In genomic region chr6:24355422-24355821, GRCh38 we compare ENCODE assay signal across 22 cellular contexts. TPM values are rescaled to one million over a fixed set of nuclear protein-coding genes. Genes with fewer than 3 reads are reported as not detected.
"Had no signal": no experiment of that assay in that cellular context is flagged by ENCODE, and none has a peak within 500 bp of the region (broad histone marks: within the 10 kb centered on the region; RNA-seq: fewer than 3 reads in every experiment).

No MANE protein-coding gene starts in this region.

- H3K27me3 ChIP-seq: tibial artery had no signal

- H3K9me3 ChIP-seq: heart right ventricle, lower lobe of right lung, mucosa of descending colon, tibial artery had no signal

- H3K4me3 ChIP-seq: heart right ventricle, lower lobe of right lung, mucosa of descending colon, tibial artery had no signal

- H3K9me3 Mint-ChIP-seq: activated CD4-positive, alpha-beta T cell treated with anti-CD3 and anti-CD28 coated beads, Interleukin-2, amount 10 ng/mL, durations not matched to agents 7 days and 5 days; activated CD8-positive, alpha-beta T cell treated with anti-CD3 and anti-CD28 coated beads for 36 hours; activated naive CD8-positive, alpha-beta T cell treated with anti-CD3 and anti-CD28 coated beads, Interleukin-2, amount 50 U/mL, for 24 hours; dendritic cell treated with granulocyte-macrophage colony-stimulating factor and Interleukin-4, amounts not matched to agents 40 ng/mL and 50 ng/mL, for 4 days had no signal

- H3K4me3 Mint-ChIP-seq: activated CD4-positive, alpha-beta T cell treated with anti-CD3 and anti-CD28 coated beads, Interleukin-2, amount 10 ng/mL, durations not matched to agents 7 days and 5 days; activated CD8-positive, alpha-beta memory T cell treated with anti-CD3 and anti-CD28 coated beads, Interleukin-2, amount 10 ng/mL, durations not matched to agents 7 days and 5 days; activated CD8-positive, alpha-beta T cell treated with anti-CD3 and anti-CD28 coated beads for 36 hours; activated naive CD8-positive, alpha-beta T cell treated with anti-CD3 and anti-CD28 coated beads, Interleukin-2, amount 50 U/mL, for 24 hours; dendritic cell treated with granulocyte-macrophage colony-stimulating factor and Interleukin-4, amounts not matched to agents 40 ng/mL and 50 ng/mL, for 4 days had no signal

- H3K36me3 Mint-ChIP-seq: activated CD8-positive, alpha-beta memory T cell treated with anti-CD3 and anti-CD28 coated beads, Interleukin-2, amount 10 ng/mL, durations not matched to agents 7 days and 5 days had no signal

- H3K36me3 ChIP-seq: heart right ventricle, lower lobe of right lung, tibial artery had no signal

- ATAC-seq: activated CD8-positive, alpha-beta memory T cell treated with anti-CD3 and anti-CD28 coated beads, Interleukin-2, amount 10 ng/mL, durations not matched to agents 7 days and 5 days; activated CD8-positive, alpha-beta T cell treated with anti-CD3 and anti-CD28 coated beads for 36 hours; activated naive CD8-positive, alpha-beta T cell treated with anti-CD3 and anti-CD28 coated beads, Interleukin-2, amount 50 U/mL, for 24 hours; esophagus mucosa; heart right ventricle; left lobe of liver; lower lobe of right lung; mucosa of descending colon had no signal

- H3K27ac ChIP-seq: heart right ventricle, lower lobe of right lung, tibial artery had no signal

- H3K27ac Mint-ChIP-seq: activated CD4-positive, alpha-beta T cell treated with anti-CD3 and anti-CD28 coated beads, Interleukin-2, amount 10 ng/mL, durations not matched to agents 7 days and 5 days; activated CD8-positive, alpha-beta memory T cell treated with anti-CD3 and anti-CD28 coated beads, Interleukin-2, amount 10 ng/mL, durations not matched to agents 7 days and 5 days; activated CD8-positive, alpha-beta T cell treated with anti-CD3 and anti-CD28 coated beads for 36 hours; activated naive CD8-positive, alpha-beta T cell treated with anti-CD3 and anti-CD28 coated beads, Interleukin-2, amount 50 U/mL, for 24 hours; dendritic cell treated with granulocyte-macrophage colony-stimulating factor and Interleukin-4, amounts not matched to agents 40 ng/mL and 50 ng/mL, for 4 days had no signal

- DNase-seq: activated CD4-positive, alpha-beta T cell treated with anti-CD3 and anti-CD28 coated beads, Interleukin-2, amount 10 ng/mL, durations not matched to agents 7 days and 5 days; activated CD8-positive, alpha-beta memory T cell treated with anti-CD3 and anti-CD28 coated beads, Interleukin-2, amount 10 ng/mL, durations not matched to agents 7 days and 5 days; activated CD8-positive, alpha-beta T cell treated with anti-CD3 and anti-CD28 coated beads for 36 hours; activated gamma-delta T cell; activated naive CD4-positive, alpha-beta T cell treated with anti-CD3 and anti-CD28 coated beads, Interleukin-2, amount 50 U/mL, for 16 hours; activated naive CD8-positive, alpha-beta T cell treated with anti-CD3 and anti-CD28 coated beads, Interleukin-2, amount 50 U/mL, for 24 hours; activated T-cell treated with anti-CD3 and anti-CD28 coated beads for 4 hours; effector CD4-positive, alpha-beta T cell; heart right ventricle; lower lobe of right lung; mesendoderm; mucosa of descending colon; nucleus accumbens; posterior cingulate gyrus; retina; stimulated activated CD4-positive, alpha-beta T cell treated with anti-CD3 and anti-CD28 coated beads, Interleukin-2, amount 100 ng/mL, for 48 hours; stimulated activated naive CD4-positive, alpha-beta T cell treated with Interleukin-2 at 50 U/mL for 16 hours; tibial artery had no signal

RNA-seq across cellular contexts. Expression of gene DCDC2, which starts 2.4 kb away (rescaled TPM):
- total RNA-seq: activated CD4-positive, alpha-beta T cell treated with anti-CD3 and anti-CD28 coated beads, Interleukin-2, amount 10 ng/mL, durations not matched to agents 7 days and 5 days; activated CD8-positive, alpha-beta memory T cell treated with anti-CD3 and anti-CD28 coated beads, Interleukin-2, amount 10 ng/mL, durations not matched to agents 7 days and 5 days; activated CD8-positive, alpha-beta T cell treated with anti-CD3 and anti-CD28 coated beads for 36 hours; esophagus mucosa; T-helper 2 cell treated with Interferon-gamma antibody and Interleukin-4, amounts not matched to agents 100 ng/mL and 5 ng/mL, for 36 hours had no signal
